9 cellular contexts compared by ENCODE assay signal in the genomic region with DNA sequence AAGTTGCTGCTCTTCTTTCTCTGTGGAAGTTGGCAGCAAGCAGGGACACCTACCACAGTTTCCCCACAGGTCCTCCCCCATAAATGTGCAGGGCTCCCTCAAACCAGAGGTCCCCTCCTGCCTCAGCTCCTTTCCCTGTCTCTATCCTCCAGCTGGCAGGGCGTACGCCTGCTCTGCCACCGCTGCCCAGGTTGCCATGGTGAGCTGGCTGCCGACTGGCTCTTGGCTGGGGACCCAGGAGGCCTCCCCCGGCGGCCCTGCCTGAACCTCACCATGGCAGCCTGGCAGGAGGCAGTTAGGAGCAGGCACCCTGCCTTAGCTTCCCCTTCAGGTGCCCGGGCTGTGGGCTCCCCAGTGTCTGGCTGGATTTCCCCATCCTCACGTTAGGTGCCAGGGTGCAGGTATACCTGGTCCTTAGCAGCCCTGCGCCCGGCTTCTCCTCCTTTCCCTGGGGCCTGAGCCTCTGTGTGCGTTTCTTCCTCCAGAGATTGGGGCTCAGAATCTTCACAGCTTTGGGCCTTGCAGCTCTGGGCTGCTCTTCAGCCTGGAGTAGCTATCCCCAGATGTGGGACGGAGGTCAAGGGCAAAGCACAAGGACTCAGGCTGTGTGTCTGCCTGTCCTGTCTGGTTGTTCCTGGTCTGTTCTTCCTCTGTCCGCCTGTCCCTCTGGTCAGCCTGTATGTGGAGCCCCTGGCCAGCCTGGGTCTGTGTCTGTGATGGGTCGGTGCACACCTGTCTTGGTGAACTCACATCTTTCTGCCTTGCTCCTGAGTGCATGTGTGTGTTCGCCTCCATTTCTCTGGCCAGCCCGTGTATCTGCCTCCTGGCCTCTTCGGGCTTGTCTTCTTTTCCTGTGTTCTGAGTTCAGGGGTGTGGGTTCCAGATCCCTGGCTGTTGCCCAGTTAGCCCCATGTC. TPM values are rescaled to one million over a fixed set of nuclear protein-coding genes. Genes with fewer than 3 reads are reported as not detected.
A peak's percentile ranks its signal among the peaks of the same experiment; 100 is the strongest.
DNase-seq lines count a peak whose midpoint lies in the region; ATAC-seq, FAIRE-seq and TF ChIP-seq lines count a peak whose summit lies in the region.
"Had no signal": no experiment of that assay in that cellular context is flagged by ENCODE, and none has a peak within 500 bp of the region (broad histone marks: within the 10 kb centered on the region; RNA-seq: fewer than 3 reads in every experiment).

No MANE protein-coding gene starts in this region.

- peaks cover 73% of the 10 kb centered on the region for H4K20me1 ChIP-seq in osteoblast (ENCODE audit: insufficient read depth, low read length)
- H4K20me1 ChIP-seq in OCI-LY7 (ENCODE audit: insufficient read depth, low read length) = no peaks in the 10 kb centered on the region

- H3K36me3 ChIP-seq in Caco-2 (ENCODE audit: control insufficient read depth, insufficient read depth, low read length) = peaks cover 5% of the 10 kb centered on the region
- H3K36me3 ChIP-seq in osteoblast (ENCODE audit: insufficient read depth, low read length) = peaks cover 29% of the 10 kb centered on the region
- H3K36me3 ChIP-seq in OCI-LY7 (ENCODE audit: insufficient read depth, low read length) = no peaks in the 10 kb centered on the region

- H3K27ac Mint-ChIP-seq in Caco-2 (ENCODE audit: unreplicated experiment) = peak overlapping the region; percentile 3

- DNase-seq in Caco-2 = no peak
- DNase-seq in NCI-H2196 treated with DMSO at 0.1 percent for 48 hours (lab: John Stamatoyannopoulos, UW; ENCODE audit: unreplicated experiment) = peak; percentile 30
- DNase-seq in frontal cortex (ENCODE audit: low spot score in 2 of 2) = peak; percentile 72 to 77
- peak; percentile 89 for DNase-seq in osteoblast (ENCODE audit: insufficient read length, low spot score, missing footprints)
- no peak for DNase-seq in SKM-1 (lab: John Stamatoyannopoulos, UW; ENCODE audit: unreplicated experiment)
- no peak for DNase-seq in OCI-LY7 (ENCODE audit: low spot score)
- DNase-seq in activated CD4-positive, alpha-beta T cell treated with anti-CD3 and anti-CD28 coated beads, Interleukin-2, amount 50 U/mL, for 48 hours = no peak
- DNase-seq: foreskin melanocyte had no signal

- no peak overlapping the region for H3K4me3 Mint-ChIP-seq in Caco-2 (ENCODE audit: unreplicated experiment)

- H3K9me2 ChIP-seq in OCI-LY7 (ENCODE audit: insufficient read depth, low read length) = no peaks in the 10 kb centered on the region

- H3K4me1 ChIP-seq in Caco-2 (peaks cover 26% of the 10 kb centered on the region), osteoblast (ENCODE audit: insufficient read depth, low read length) (peaks cover 52% of the 10 kb centered on the region), OCI-LY7 (ENCODE audit: insufficient read depth, low read length, poor library complexity, severe bottlenecking) (peaks cover 20% of the 10 kb centered on the region)

- no peaks in the 10 kb centered on the region for H3K27me3 ChIP-seq in Caco-2 (replicated peaks; ENCODE audit: control insufficient read depth, insufficient read depth, low read length)
- H3K27me3 ChIP-seq in osteoblast (ENCODE audit: insufficient read depth, low read length) = no peaks in the 10 kb centered on the region

- no TSS peak for BruUV-seq in Caco-2 (replicated peaks; lab: Mats Ljungman, UMichigan)
- no TSS peak for BruUV-seq in OCI-LY7 (replicated peaks; lab: Mats Ljungman, UMichigan)

- intact Hi-C loops in Caco-2 (cut with micrococcal nuclease; ENCODE audit: unreplicated experiment) = no loop called here
- intact Hi-C loops in OCI-LY7 (cut with micrococcal nuclease; ENCODE audit: unreplicated experiment) = no loop called here

- H3K4me3 ChIP-seq in Caco-2 (ENCODE audit: low read depth, low read length) = no peak overlapping the region
- H3K4me3 ChIP-seq in osteoblast (ENCODE audit: insufficient read depth, low read length) = no peak overlapping the region
- H3K4me3 ChIP-seq in OCI-LY7 (ENCODE audit: low read depth, low read length, poor library complexity, severe bottlenecking) = no peak overlapping the region

- H3K36me3 Mint-ChIP-seq in Caco-2 (ENCODE audit: insufficient read depth, unreplicated experiment) = peaks cover 42% of the 10 kb centered on the region

- H2AFZ ChIP-seq in osteoblast (ENCODE audit: low read length) (no peak overlapping the region), OCI-LY7 (ENCODE audit: low read length) (no peak overlapping the region)

- no peak for TF ChIP-seq CTCF in Caco-2 (IDR thresholded peaks at IDR 0.05; ENCODE audit: insufficient read depth in 1 of 2, low read depth in 1 of 2, low read length in 1 of 2, severe bottlenecking in 1 of 2, unreplicated experiment in 1 of 2)
- TF ChIP-seq CTCF in osteoblast (IDR thresholded peaks at IDR 0.05; ENCODE audit: extremely low read depth, low read depth, low read length) = no peak
- TF ChIP-seq CTCF in OCI-LY7 (conservative IDR thresholded peaks at IDR 0.05; ENCODE audit: low read length) = no peak

- H3K4me2 ChIP-seq in osteoblast (ENCODE audit: insufficient read depth, low read length) (no peak overlapping the region), OCI-LY7 (ENCODE audit: low read length) (no peak overlapping the region)

- H3K79me2 ChIP-seq in osteoblast (ENCODE audit: insufficient read depth, low read length) (peaks cover 81% of the 10 kb centered on the region), OCI-LY7 (ENCODE audit: insufficient read depth, low read depth, low read length) (no peaks in the 10 kb centered on the region)

- no peak overlapping the region for H3K27ac ChIP-seq in osteoblast (ENCODE audit: low read depth, low read length)
- no peak overlapping the region for H3K27ac ChIP-seq in OCI-LY7 (ENCODE audit: low read depth, low read length, poor library complexity, severe bottlenecking)

- CTCF ChIA-PET in Caco-2 (lab: Charles Lee) = no interaction called here
- CTCF ChIA-PET in OCI-LY7 (lab: Charles Lee; ENCODE audit: unreplicated experiment) = no interaction called here

- POLR2A ChIA-PET in Caco-2 (lab: Charles Lee) = no interaction called here
- POLR2A ChIA-PET in OCI-LY7 (lab: Charles Lee) = no interaction called here

- peaks cover 32% of the 10 kb centered on the region for H3K4me1 Mint-ChIP-seq in Caco-2 (ENCODE audit: low read depth, unreplicated experiment)

- no peaks in the 10 kb centered on the region for H3K27me3 Mint-ChIP-seq in Caco-2 (ENCODE audit: insufficient read depth, unreplicated experiment)

- FAIRE-seq in frontal cortex (lab: Jason Lieb, UNC) = no peak

- H3K9me3 Mint-ChIP-seq in Caco-2 (ENCODE audit: unreplicated experiment) = no peaks in the 10 kb centered on the region

- H3K9me3 ChIP-seq in Caco-2 (no peaks in the 10 kb centered on the region), osteoblast (ENCODE audit: low read depth, low read length) (no peaks in the 10 kb centered on the region), OCI-LY7 (ENCODE audit: low read length) (no peaks in the 10 kb centered on the region)

- no peak for ATAC-seq in HG03565 (IDR thresholded peaks at IDR 0.05; ENCODE audit: unreplicated experiment)

RNA-seq across cellular contexts. Expression of a gene that starts 15.7 kb away (rescaled TPM):
- total RNA-seq in Caco-2 (2022) = not detected in 2 replicates
- not detected for total RNA-seq in frontal cortex
- 1.8 and 2.7 TPM in 2 replicates for total RNA-seq in osteoblast
- total RNA-seq in OCI-LY7 (2014; rRNA removed; shearing (Covaris generic)) = not detected in 2 replicates
- not detected in 2 replicates for total RNA-seq in OCI-LY7 (2022)

RNA-seq across cellular contexts. Expression of a gene that starts 39.8 kb away (rescaled TPM):
- total RNA-seq in Caco-2 (2022) (26.6 and 27.6 TPM in 2 replicates), frontal cortex (4.9 TPM), osteoblast (31.1 and 32.4 TPM in 2 replicates), OCI-LY7 (2022) (8.0 and 8.6 TPM in 2 replicates)
- 3.1 and 5.7 TPM in 2 replicates for total RNA-seq in OCI-LY7 (2014; rRNA removed; shearing (Covaris generic))

Comparison
In these comparisons a context has a peak if more than half of its experiments do, and no peak if none do; other contexts are left out.
1. DNase-seq: peak in NCI-H2196 treated with DMSO at 0.1 percent for 48 hours (single experiment), frontal cortex (2 of 2) and osteoblast (single experiment); none in Caco-2 (0 of 2), SKM-1 (single experiment), OCI-LY7 (single experiment) and activated CD4-positive, alpha-beta T cell treated with anti-CD3 and anti-CD28 coated beads, Interleukin-2, amount 50 U/mL, for 48 hours (0 of 2).